Comparison of ENCODE assay signal across 8 cellular contexts in the genomic region with DNA sequence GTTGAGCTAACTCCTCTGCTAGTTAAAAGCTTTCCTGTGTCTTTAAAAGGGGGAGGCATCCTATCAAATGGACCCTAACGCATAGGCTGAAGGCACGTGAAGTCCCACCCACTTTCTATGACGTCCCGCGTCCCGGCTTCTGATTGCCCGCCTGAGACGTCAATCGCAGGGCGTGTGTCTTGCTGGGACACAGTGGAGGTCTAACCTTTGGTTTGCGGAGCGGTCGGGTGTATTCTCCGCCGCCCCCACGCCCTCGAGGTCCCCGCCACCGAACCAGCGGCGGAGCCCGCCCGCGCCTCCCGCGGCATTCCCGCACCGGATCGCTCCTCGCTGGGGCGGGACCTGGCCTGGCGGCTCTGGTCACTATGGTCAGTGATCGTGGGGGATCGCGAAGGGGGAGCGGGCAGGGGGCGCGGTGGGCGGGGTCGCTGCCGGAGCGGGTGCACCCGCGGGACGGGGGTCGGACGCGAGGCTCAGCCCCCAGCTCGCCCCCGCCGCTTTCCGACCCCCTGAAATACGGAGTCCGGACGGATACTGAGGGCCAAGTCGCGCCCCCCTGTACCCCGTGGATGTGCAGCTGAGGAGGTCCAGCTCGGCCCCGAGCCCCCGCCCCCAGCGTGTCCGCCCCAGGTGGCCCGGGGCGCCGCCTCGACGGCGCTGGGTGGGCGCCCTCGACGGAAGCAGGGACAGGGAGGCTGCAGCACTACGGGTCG.
A peak's percentile ranks its signal among the peaks of the same experiment; 100 is the strongest.
DNase-seq lines count a peak whose midpoint lies in the region; ATAC-seq lines count a peak whose summit lies in the region.

A gene (plus strand): TSS at position 168 of the 713 bp plus-strand sequence. CDS start 198 bp downstream, at position 366.

- ATAC-seq in GM19025 (IDR thresholded peaks at IDR 0.05; ENCODE audit: low read depth, unreplicated experiment) (peak; percentile 99), HG03342 (IDR thresholded peaks at IDR 0.05; ENCODE audit: unreplicated experiment) (peak; percentile 99)
- ATAC-seq in activated CD4-positive, CD25-positive, alpha-beta regulatory T cell treated with anti-CD3 and anti-CD28 coated beads, Interleukin-2, amount 50 U/mL, for 24 hours, result peak; percentile 99 to 100

- DNase-seq in AG08395 (ENCODE audit: low spot score) (peak; percentile 100), NCI-H345 treated with DMSO at 0.1 percent for 48 hours (lab: John Stamatoyannopoulos, UW; ENCODE audit: unreplicated experiment) (peak; percentile 94), cerebellar nuclear complex (lab: John Stamatoyannopoulos, UW) (peak; percentile 93 to 98), islet precursor cell (peak; percentile 99)
- DNase-seq in stimulated activated CD4-positive, alpha-beta T cell treated with anti-CD3 and anti-CD28 coated beads, Interleukin-12 subunit alpha, Interleukin-12 subunit beta, amount 100 ng/mL, for 4 hours, result peak; percentile 95

Comparison
In these comparisons a context has a peak if more than half of its experiments do, and no peak if none do; other contexts are left out.
1. Peak in every context shown above with its lines: DNase-seq and ATAC-seq.